Comparison of ENCODE assay signal across 9 cellular contexts in genomic region chr12:120257041-120257821, GRCh38. TPM values are rescaled to one million over a fixed set of nuclear protein-coding genes. Genes with fewer than 3 reads are reported as not detected.
DNase-seq lines count a peak whose midpoint lies in the region; ATAC-seq and TF ChIP-seq lines count a peak whose summit lies in the region.
"Had no signal": no experiment of that assay in that cellular context is flagged by ENCODE, and none has a peak within 500 bp of the region (broad histone marks: within the 10 kb centered on the region; RNA-seq: fewer than 3 reads in every experiment).

No MANE protein-coding gene starts in this region.

- ATAC-seq in activated CD4-positive, alpha-beta T cell treated with anti-CD3 and anti-CD28 coated beads for 36 hours: no peak

- peaks cover 87% of the 10 kb centered on the region for H3K4me1 Mint-ChIP-seq in activated CD4-positive, alpha-beta T cell treated with anti-CD3 and anti-CD28 coated beads for 36 hours

- H3K36me3 ChIP-seq in testis (ENCODE audit: low read depth, missing control alignments): no peaks in the 10 kb centered on the region

- H3K9me3 ChIP-seq in testis: no peaks in the 10 kb centered on the region

- H3K4me3 Mint-ChIP-seq in activated CD4-positive, alpha-beta T cell treated with anti-CD3 and anti-CD28 coated beads for 36 hours: no peak overlapping the region
- H3K4me3 Mint-ChIP-seq: activated B cell treated with CpG ODN at 0.5 μM for 24 hours had no signal

- H3K27ac ChIP-seq in caudate nucleus (ENCODE audit: low read depth, low read length) (peak overlapping the region; percentile 63), layer of hippocampus (ENCODE audit: low read depth, low read length) (peak overlapping the region; percentile 80), testis (peak overlapping the region; percentile 64 to 82)

- H3K9me3 Mint-ChIP-seq in activated CD4-positive, alpha-beta T cell treated with anti-CD3 and anti-CD28 coated beads for 36 hours (ENCODE audit: low read depth): no peaks in the 10 kb centered on the region
- H3K9me3 Mint-ChIP-seq: activated B cell treated with CpG ODN at 0.5 μM for 24 hours had no signal

- intact Hi-C loops in activated CD4-positive, alpha-beta T cell treated with anti-CD3 and anti-CD28 coated beads for 36 hours (cut with DNase I, micrococcal nuclease): no loop called here
- intact Hi-C loops in testis (cut with DNase I; ENCODE audit: low total_unique reads): no loop called here

- no peak for DNase-seq in activated CD4-positive, alpha-beta T cell treated with anti-CD3 and anti-CD28 coated beads for 36 hours
- no peak for DNase-seq in activated CD4-positive, alpha-beta T cell treated with anti-CD3 and anti-CD28 coated beads for 4 hours
- DNase-seq in caudate nucleus (lab: John Stamatoyannopoulos, UW) (peak in 25 of 61 donors; percentile 11 to 90 (median 30)), testis (no peak), NCI-H526 (lab: John Stamatoyannopoulos, UW) (no peak), OCI-M2 (lab: John Stamatoyannopoulos, UW; ENCODE audit: unreplicated experiment) (no peak), NCI-H82 (lab: John Stamatoyannopoulos, UW) (no peak)
- DNase-seq: activated B cell treated with CpG ODN at 0.5 μM for 24 hours had no signal

- no peaks in the 10 kb centered on the region for H3K27me3 ChIP-seq in layer of hippocampus (ENCODE audit: control insufficient read depth, insufficient read depth, low read length)
- no peaks in the 10 kb centered on the region for H3K27me3 ChIP-seq in testis

- peaks cover 25% of the 10 kb centered on the region for H3K36me3 Mint-ChIP-seq in activated CD4-positive, alpha-beta T cell treated with anti-CD3 and anti-CD28 coated beads for 36 hours (ENCODE audit: low read depth)

- H3K4me1 ChIP-seq in testis: peaks cover 31% of the 10 kb centered on the region

- no peak for TF ChIP-seq CTCF in testis (IDR thresholded peaks at IDR 0.05)

- whole genome bisulfite sequencing in testis, 2 donors: 27 to 47% methylated on average over 9 of the region's 9 CpGs

- H3K27me3 Mint-ChIP-seq in activated CD4-positive, alpha-beta T cell treated with anti-CD3 and anti-CD28 coated beads for 36 hours: no peaks in the 10 kb centered on the region

- POLR2A ChIA-PET in activated CD4-positive, alpha-beta T cell treated with anti-CD3 and anti-CD28 coated beads for 36 hours (lab: Charles Lee): interaction anchor here (0.6 to 4.1 kb wide), 3 partner anchors 8 to 56 kb away, joined by 3 to 30 read pairs (median 3); partner anchors contain the start of genes PXN, RNU4-1 and RNU4-2

- H3K4me3 ChIP-seq in testis: no peak overlapping the region

- no peak for TF ChIP-seq POLR2A in testis (IDR thresholded peaks at IDR 0.05)

- H3K27ac Mint-ChIP-seq in activated CD4-positive, alpha-beta T cell treated with anti-CD3 and anti-CD28 coated beads for 36 hours: peak overlapping the region; percentile 76

- CTCF ChIA-PET in activated CD4-positive, alpha-beta T cell treated with anti-CD3 and anti-CD28 coated beads for 36 hours (lab: Charles Lee): interaction anchor here (0.9 to 24.9 kb wide), 7 partner anchors 8 to 29 kb away, joined by 3 to 518 read pairs (median 5); partner anchors contain the start of gene PXN

RNA-seq across cellular contexts. Expression of gene PXN, which starts 8.3 kb away (rescaled TPM):
- total RNA-seq in activated CD4-positive, alpha-beta T cell treated with anti-CD3 and anti-CD28 coated beads for 36 hours: 100 to 1,000 TPM in 1 of 2 experiments, 10 to 100 TPM in 1; 74.5 to 104 TPM
- total RNA-seq in testis: 10 to 100 TPM; 81.8 to 84.9 TPM
- 89.6 TPM for polyA plus RNA-seq in testis (ENCODE audit: insufficient read depth, low read depth, low replicate concordance)

RNA-seq across cellular contexts. Expression of gene RNU4-2, which starts 34.5 kb away (rescaled TPM):
- total RNA-seq in activated CD4-positive, alpha-beta T cell treated with anti-CD3 and anti-CD28 coated beads for 36 hours: 1,000 to 10,000 TPM in 1 of 2 experiments, 100 to 1,000 TPM in 1; 385 to 1,689 TPM
- total RNA-seq in testis: under 1 TPM; under 0.01 TPM
- polyA plus RNA-seq in testis (ENCODE audit: insufficient read depth, low read depth, low replicate concordance): not detected

RNA-seq across cellular contexts. Expression of gene RNU4-1, which starts 35.8 kb away (rescaled TPM):
- 1,000 to 10,000 TPM in 1 of 2 experiments, 100 to 1,000 TPM in 1; 323 to 1,150 TPM for total RNA-seq in activated CD4-positive, alpha-beta T cell treated with anti-CD3 and anti-CD28 coated beads for 36 hours
- under 1 TPM; under 0.01 TPM for total RNA-seq in testis
- not detected for polyA plus RNA-seq in testis (ENCODE audit: insufficient read depth, low read depth, low replicate concordance)

RNA-seq across cellular contexts. Expression of gene SIRT4, which starts 44.9 kb away (rescaled TPM):
- 1 to 10 TPM; 2.2 to 4.0 TPM for total RNA-seq in activated CD4-positive, alpha-beta T cell treated with anti-CD3 and anti-CD28 coated beads for 36 hours
- 1 to 10 TPM; 3.3 to 5.0 TPM for total RNA-seq in testis
- polyA plus RNA-seq in testis (ENCODE audit: insufficient read depth, low read depth, low replicate concordance): 10.0 TPM

RNA-seq across cellular contexts. Expression of gene RPLP0, which starts 56.3 kb away (rescaled TPM):
- 1,000 to 10,000 TPM; 3,424 to 4,221 TPM for total RNA-seq in activated CD4-positive, alpha-beta T cell treated with anti-CD3 and anti-CD28 coated beads for 36 hours
- 1,000 to 10,000 TPM in 1 of 2 donors, 100 to 1,000 TPM in 1; 733 to 1,607 TPM for total RNA-seq in testis
- polyA plus RNA-seq in testis (ENCODE audit: insufficient read depth, low read depth, low replicate concordance): 1,137 TPM

Comparison
In these comparisons a context has a peak if more than half of its experiments do, and no peak if none do; other contexts are left out.
1. RNA of gene RNU4-2, which starts 34.5 kb away (total RNA-seq): 385 to 1,689 TPM in activated CD4-positive, alpha-beta T cell treated with anti-CD3 and anti-CD28 coated beads for 36 hours; under 0.01 TPM in testis; every median in the first group is over 100 times any median in the second.
2. RNA of gene RNU4-1, which starts 35.8 kb away (total RNA-seq): 323 to 1,150 TPM in activated CD4-positive, alpha-beta T cell treated with anti-CD3 and anti-CD28 coated beads for 36 hours; under 0.01 TPM in testis; every median in the first group is over 100 times any median in the second.
3. Peak in every context shown above with its lines, with median percentiles within 50 percentile points of each other: H3K27ac ChIP-seq.